In genomic region chr1:11384170-11384554, GRCh38 we compare ENCODE assay signal across 1 cellular context.
TF ChIP-seq lines count a peak whose summit lies in the region.

No MANE protein-coding gene starts in this region.

TF ChIP-seq in IMR-90, 13 proteins besides CTCF, POLR2A, EP300 and RAD21 (continued from another document):
- TF ChIP-seq RFX5 (IDR thresholded peaks at IDR 0.05; ENCODE audit: low read depth, low read length) (no peak), NFE2L2 (IDR thresholded peaks at IDR 0.05; ENCODE audit: low read depth, low read length) (no peak), SMC3 (IDR thresholded peaks at IDR 0.05; ENCODE audit: low read depth, low read length) (no peak), CHD1 (IDR thresholded peaks at IDR 0.05; ENCODE audit: low read depth, low read length) (no peak), FOS (IDR thresholded peaks at IDR 0.05; ENCODE audit: low read depth, low read length) (no peak), USF2 (IDR thresholded peaks at IDR 0.05; ENCODE audit: low read depth, low read length) (no peak), MAZ (IDR thresholded peaks at IDR 0.05; ENCODE audit: borderline replicate concordance, low read depth, low read length) (no peak), MXI1 (IDR thresholded peaks at IDR 0.05; ENCODE audit: borderline replicate concordance, low read depth, low read length) (no peak), CEBPB (IDR thresholded peaks at IDR 0.05; ENCODE audit: low read depth, low read length) (no peak)
- TF ChIP-seq, protein P1, sequence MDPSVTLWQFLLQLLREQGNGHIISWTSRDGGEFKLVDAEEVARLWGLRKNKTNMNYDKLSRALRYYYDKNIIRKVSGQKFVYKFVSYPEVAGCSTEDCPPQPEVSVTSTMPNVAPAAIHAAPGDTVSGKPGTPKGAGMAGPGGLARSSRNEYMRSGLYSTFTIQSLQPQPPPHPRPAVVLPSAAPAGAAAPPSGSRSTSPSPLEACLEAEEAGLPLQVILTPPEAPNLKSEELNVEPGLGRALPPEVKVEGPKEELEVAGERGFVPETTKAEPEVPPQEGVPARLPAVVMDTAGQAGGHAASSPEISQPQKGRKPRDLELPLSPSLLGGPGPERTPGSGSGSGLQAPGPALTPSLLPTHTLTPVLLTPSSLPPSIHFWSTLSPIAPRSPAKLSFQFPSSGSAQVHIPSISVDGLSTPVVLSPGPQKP (IDR thresholded peaks at IDR 0.05; ENCODE audit: borderline replicate concordance, low read depth, low read length) = no peak
